11 cellular contexts compared by ENCODE assay signal in the genomic region with DNA sequence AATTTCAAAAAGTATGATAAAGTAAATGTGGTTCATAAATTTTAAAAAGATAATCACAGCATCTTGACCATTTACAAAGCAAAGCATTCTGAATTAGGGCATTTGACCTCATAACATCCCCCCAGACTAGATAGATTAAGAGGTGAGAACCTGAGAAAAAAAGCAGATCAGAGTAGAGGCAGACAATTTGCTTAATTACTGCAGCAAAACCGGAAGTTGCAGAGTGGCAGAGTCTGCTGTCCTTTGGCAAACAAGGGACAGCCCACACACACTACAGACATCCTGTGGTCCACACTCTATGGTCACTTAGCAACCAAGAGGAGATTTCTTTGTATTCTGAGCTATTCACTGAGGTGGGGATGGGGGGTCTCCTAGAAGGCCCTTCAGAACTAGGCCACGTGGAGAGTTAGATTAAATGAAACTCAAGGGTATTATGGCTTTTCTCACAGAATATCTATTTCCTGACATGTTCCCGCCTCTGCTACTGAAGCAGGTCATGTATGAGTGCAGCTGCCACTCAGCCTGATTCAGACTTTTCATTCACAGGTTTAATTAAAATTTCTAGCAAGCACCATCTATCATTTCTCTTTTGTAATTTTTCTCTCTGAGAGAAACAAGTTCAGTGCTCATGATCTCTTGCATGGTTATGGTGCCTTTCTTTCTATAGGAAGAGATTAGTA. TPM values are rescaled to one million over a fixed set of nuclear protein-coding genes. Genes with fewer than 3 reads are reported as not detected.
DNase-seq lines count a peak whose midpoint lies in the region; ATAC-seq lines count a peak whose summit lies in the region.
"Had no signal": no experiment of that assay in that cellular context is flagged by ENCODE, and none has a peak within 500 bp of the region (broad histone marks: within the 10 kb centered on the region; RNA-seq: fewer than 3 reads in every experiment).

No MANE protein-coding gene starts in this region.

- CTCF ChIA-PET in naive thymus-derived CD4-positive, alpha-beta T cell (lab: Charles Lee): no interaction called here

- H3K36me3 Mint-ChIP-seq in naive thymus-derived CD4-positive, alpha-beta T cell: no peaks in the 10 kb centered on the region
- no peaks in the 10 kb centered on the region for H3K36me3 Mint-ChIP-seq in activated naive CD4-positive, alpha-beta T cell treated with anti-CD3 and anti-CD28 coated beads, Interleukin-2, amount 50 U/mL, for 72 hours

- H3K27me3 ChIP-seq in naive thymus-derived CD4-positive, alpha-beta T cell (ENCODE audit: control insufficient read depth in 2 of 2, insufficient read depth in 2 of 2, low read length in 2 of 2): no peaks in the 10 kb centered on the region

- H3K4me3 ChIP-seq in naive thymus-derived CD4-positive, alpha-beta T cell (ENCODE audit: low read length): no peak overlapping the region
- H3K4me3 ChIP-seq: lung had no signal

- intact Hi-C loops in naive thymus-derived CD4-positive, alpha-beta T cell (cut with micrococcal nuclease): loop anchor here in 1 of 2 donors (5.0 kb wide), 1 partner anchor 89 kb away; no protein-coding TSS in a partner anchor

- ATAC-seq in GM21825 (IDR thresholded peaks at IDR 0.05; ENCODE audit: unreplicated experiment) (peak; percentile 80), HG03558 (IDR thresholded peaks at IDR 0.05; ENCODE audit: extremely low read depth, unreplicated experiment) (peak; percentile 75)
- ATAC-seq in naive thymus-derived CD4-positive, alpha-beta T cell: peak; percentile 40
- ATAC-seq in activated naive CD4-positive, alpha-beta T cell treated with anti-CD3 and anti-CD28 coated beads, Interleukin-2, amount 50 U/mL, for 72 hours: no peak

- no peaks in the 10 kb centered on the region for H3K36me3 ChIP-seq in naive thymus-derived CD4-positive, alpha-beta T cell (ENCODE audit: control insufficient read depth in 2 of 3, insufficient read depth in 3 of 3, low read length in 3 of 3)

- H3K27me3 Mint-ChIP-seq in naive thymus-derived CD4-positive, alpha-beta T cell: peaks cover 2 to 8% (median 6%) of the 10 kb centered on the region in 5 donors

- peaks cover 4 to 10% (median 8%) of the 10 kb centered on the region in 7 donors for H3K4me1 Mint-ChIP-seq in naive thymus-derived CD4-positive, alpha-beta T cell

- no peak overlapping the region for H3K4me3 Mint-ChIP-seq in naive thymus-derived CD4-positive, alpha-beta T cell

- no peaks in the 10 kb centered on the region for H3K9me3 Mint-ChIP-seq in naive thymus-derived CD4-positive, alpha-beta T cell
- H3K9me3 Mint-ChIP-seq in activated naive CD4-positive, alpha-beta T cell treated with anti-CD3 and anti-CD28 coated beads, Interleukin-2, amount 50 U/mL, for 72 hours: no peaks in the 10 kb centered on the region

- H3K9me3 ChIP-seq in naive thymus-derived CD4-positive, alpha-beta T cell (ENCODE audit: control insufficient read depth in 2 of 3, low read length in 3 of 3): no peaks in the 10 kb centered on the region

- DNase-seq in DMS153 (lab: John Stamatoyannopoulos, UW): peak; percentile 49
- no peak for DNase-seq in DMS153 treated with DMSO at 0.1 percent for 48 hours (lab: John Stamatoyannopoulos, UW; ENCODE audit: unreplicated experiment)
- peak in 2 of 9 donors; percentile 1 to 7 for DNase-seq in naive thymus-derived CD4-positive, alpha-beta T cell
- DNase-seq in HuH-7 (ENCODE audit: low spot score): no peak
- no peak for DNase-seq in AG08395 (ENCODE audit: low spot score)
- no peak for DNase-seq in activated naive CD4-positive, alpha-beta T cell treated with anti-CD3 and anti-CD28 coated beads, Interleukin-2, amount 50 U/mL, for 72 hours (ENCODE audit: low spot score in 2 of 2)
- DNase-seq: activated T-cell treated with anti-CD3 and anti-CD28 coated beads, Interleukin-2, amount 50 U/mL, for 48 hours had no signal

- H3K27ac ChIP-seq in naive thymus-derived CD4-positive, alpha-beta T cell (ENCODE audit: low read depth, low read length): no peak overlapping the region
- H3K27ac ChIP-seq: 22Rv1 had no signal

- no peaks in the 10 kb centered on the region for H3K4me1 ChIP-seq in naive thymus-derived CD4-positive, alpha-beta T cell (ENCODE audit: control insufficient read depth in 2 of 2, insufficient read depth in 2 of 2, low read length in 2 of 2)

- POLR2A ChIA-PET in naive thymus-derived CD4-positive, alpha-beta T cell (lab: Charles Lee): no interaction called here

- H3K27ac Mint-ChIP-seq in naive thymus-derived CD4-positive, alpha-beta T cell: peak overlapping the region in 1 of 9 donors; percentile 14
- H3K27ac Mint-ChIP-seq in activated naive CD4-positive, alpha-beta T cell treated with anti-CD3 and anti-CD28 coated beads, Interleukin-2, amount 50 U/mL, for 72 hours: no peak overlapping the region

RNA-seq across cellular contexts. Expression of gene SVIP, which starts 48.5 kb away (rescaled TPM):
- total RNA-seq in naive thymus-derived CD4-positive, alpha-beta T cell: 10 to 100 TPM; 33.4 to 70.6 (median 49.2) TPM
- polyA plus RNA-seq in naive thymus-derived CD4-positive, alpha-beta T cell: 10 to 100 TPM; 33.5 to 42.8 TPM
- total RNA-seq in activated naive CD4-positive, alpha-beta T cell treated with anti-CD3 and anti-CD28 coated beads, Interleukin-2, amount 50 U/mL, for 72 hours: 10 to 100 TPM; 46.6 to 70.2 TPM

Comparison
In these comparisons a context has a peak if more than half of its experiments do, and no peak if none do; other contexts are left out.
1. ATAC-seq: peak in GM21825 (single experiment), HG03558 (single experiment) and naive thymus-derived CD4-positive, alpha-beta T cell (single experiment); none in activated naive CD4-positive, alpha-beta T cell treated with anti-CD3 and anti-CD28 coated beads, Interleukin-2, amount 50 U/mL, for 72 hours (0 of 2).